8 cellular contexts compared by ENCODE assay signal in genomic region chr14:36553650-36554260, GRCh38. TPM values are rescaled to one million over a fixed set of nuclear protein-coding genes. Genes with fewer than 3 reads are reported as not detected.
DNase-seq lines count a peak whose midpoint lies in the region; ATAC-seq and TF ChIP-seq lines count a peak whose summit lies in the region.

No MANE protein-coding gene starts in this region.

- intact Hi-C loops in Right ventricle myocardium inferior (cut with DNase I) = loop anchor here (2.0 to 10.0 kb wide), 2 partner anchors 389 to 601 kb away; no protein-coding TSS in a partner anchor

- no peak overlapping the region for H2BK5ac ChIP-seq in mesenchymal stem cell (ENCODE audit: low read depth, low read length, poor library complexity, severe bottlenecking)

- no peak overlapping the region for H3K4me3 ChIP-seq in cardiac muscle cell
- H3K4me3 ChIP-seq in choroid plexus epithelial cell (ENCODE audit: low read depth, low read length) = no peak overlapping the region
- H3K4me3 ChIP-seq in mesenchymal stem cell (ENCODE audit: insufficient read depth in 1 of 2, low read depth in 1 of 2, low read length in 2 of 2) = no peak overlapping the region

- no peaks in the 10 kb centered on the region for H3K27me3 Mint-ChIP-seq in effector memory CD8-positive, alpha-beta T cell

- no peak overlapping the region for H2AK5ac ChIP-seq in mesenchymal stem cell (ENCODE audit: low read length, severe bottlenecking)

- no peak overlapping the region for H4K8ac ChIP-seq in mesenchymal stem cell (ENCODE audit: low read length)

- DNase-seq in cardiac muscle cell (ENCODE audit: low read depth in 1 of 2, low spot score in 1 of 2) (peak; percentile 56 to 68), Right ventricle myocardium inferior (ENCODE audit: missing footprints) (no peak), HT-29 (ENCODE audit: low spot score) (peak; percentile 38), NCI-H82 treated with DMSO at 0.1 percent for 48 hours (lab: John Stamatoyannopoulos, UW; ENCODE audit: unreplicated experiment) (peak; percentile 0), choroid plexus epithelial cell (ENCODE audit: low read depth) (peak; percentile 80), mesenchymal stem cell (peak; percentile 49)
- no peak for DNase-seq in effector memory CD8-positive, alpha-beta T cell

- ATAC-seq in Right ventricle myocardium inferior (no peak), HG02642 (IDR thresholded peaks at IDR 0.05; ENCODE audit: poor library complexity, unreplicated experiment) (no peak)
- no peak for ATAC-seq in effector memory CD8-positive, alpha-beta T cell (replicated peaks)

- H3K9me3 ChIP-seq in cardiac muscle cell (ENCODE audit: low read depth) (no peaks in the 10 kb centered on the region), mesenchymal stem cell (ENCODE audit: control insufficient read depth, low read length) (no peaks in the 10 kb centered on the region)

- no peak overlapping the region for H3K4me3 Mint-ChIP-seq in effector memory CD8-positive, alpha-beta T cell

- no peak overlapping the region for H3K23ac ChIP-seq in mesenchymal stem cell (ENCODE audit: low read length in 2 of 2)

- 50% methylated on average over 2 of the region's 4 CpGs for WGBS in mesenchymal stem cell

- H3K4ac ChIP-seq in mesenchymal stem cell (ENCODE audit: low read depth in 1 of 2, low read length in 2 of 2) = no peak overlapping the region

- H3K4me1 ChIP-seq in cardiac muscle cell (ENCODE audit: low read depth) (no peaks in the 10 kb centered on the region), mesenchymal stem cell (ENCODE audit: control insufficient read depth, insufficient read depth, low read depth, low read length) (no peaks in the 10 kb centered on the region)

- no peak overlapping the region for H3K27ac Mint-ChIP-seq in effector memory CD8-positive, alpha-beta T cell

- H2BK15ac ChIP-seq in mesenchymal stem cell (ENCODE audit: low read depth, poor library complexity, severe bottlenecking) = no peak overlapping the region

- no peak overlapping the region for H3K9ac ChIP-seq in mesenchymal stem cell (ENCODE audit: low read length)

- no peak overlapping the region for H3K14ac ChIP-seq in mesenchymal stem cell (ENCODE audit: low read length in 2 of 2)

- no peak overlapping the region for H2AFZ ChIP-seq in mesenchymal stem cell (ENCODE audit: low read depth, low read length)

- no peak overlapping the region for H2BK12ac ChIP-seq in mesenchymal stem cell (ENCODE audit: low read length in 2 of 2)

- peaks cover 0 to 6% of the 10 kb centered on the region in 2 donors for H3K4me1 Mint-ChIP-seq in effector memory CD8-positive, alpha-beta T cell (ENCODE audit: low read depth in 2 of 2)

- TF ChIP-seq CTCF in cardiac muscle cell (IDR thresholded peaks at IDR 0.05; ENCODE audit: low read depth, low read length) = peak; percentile 74
- TF ChIP-seq CTCF in choroid plexus epithelial cell (conservative IDR thresholded peaks at IDR 0.05; ENCODE audit: low read depth, low read length) = peak; percentile 85

- no peaks in the 10 kb centered on the region for H3K36me3 Mint-ChIP-seq in effector memory CD8-positive, alpha-beta T cell (ENCODE audit: insufficient read depth)

- no peak overlapping the region for H3K4me2 ChIP-seq in mesenchymal stem cell (ENCODE audit: low read length, poor library complexity, severe bottlenecking)

- no peak overlapping the region for H4K91ac ChIP-seq in mesenchymal stem cell (ENCODE audit: low read length)

- no peak overlapping the region for H3K18ac ChIP-seq in mesenchymal stem cell (ENCODE audit: low read depth in 1 of 2, low read length in 2 of 2)

- H3K27me3 ChIP-seq in cardiac muscle cell (peaks cover 19% of the 10 kb centered on the region), mesenchymal stem cell (ENCODE audit: control insufficient read depth in 1 of 2, insufficient read depth in 1 of 2, low read length in 2 of 2) (peaks cover 0 to 6% of the 10 kb centered on the region in 2 experiments)

- H3K27ac ChIP-seq in cardiac muscle cell = no peak overlapping the region
- H3K27ac ChIP-seq in mesenchymal stem cell (ENCODE audit: low read length, poor library complexity, severe bottlenecking) = no peak overlapping the region

- H3K79me1 ChIP-seq in mesenchymal stem cell (replicated peaks; ENCODE audit: low read length, poor library complexity, severe bottlenecking) = no peaks in the 10 kb centered on the region

- H3K9me3 Mint-ChIP-seq in effector memory CD8-positive, alpha-beta T cell = no peaks in the 10 kb centered on the region

- H3K36me3 ChIP-seq in cardiac muscle cell (no peaks in the 10 kb centered on the region), mesenchymal stem cell (ENCODE audit: control insufficient read depth in 1 of 2, insufficient read depth in 2 of 2, low read depth in 1 of 2, low read length in 2 of 2) (no peaks in the 10 kb centered on the region)

- H2BK120ac ChIP-seq in mesenchymal stem cell (ENCODE audit: low read depth, low read length) = no peak overlapping the region

RNA-seq across cellular contexts. Expression of gene NKX2-8, which starts 28.7 kb away (rescaled TPM):
- total RNA-seq in cardiac muscle cell (1.1 TPM in 1 of 2 replicates, not detected in the other), Right ventricle myocardium inferior (not detected)
- not detected in 2 replicates for polyA plus RNA-seq in cardiac muscle cell
- not detected in 2 replicates for total RNA-seq in HT-29 (2014; rRNA removed; shearing (Covaris generic))
- not detected for polyA plus RNA-seq in mesenchymal stem cell (2013, experiment 1 of 2)
- not detected for polyA plus RNA-seq in mesenchymal stem cell (2013, experiment 2 of 2)

RNA-seq across cellular contexts. Expression of gene NKX2-1, which starts 33.7 kb away (rescaled TPM):
- total RNA-seq in cardiac muscle cell = not detected in 2 replicates
- polyA plus RNA-seq in cardiac muscle cell = 0.11 TPM in 1 of 2 replicates, not detected in the other
- not detected for total RNA-seq in Right ventricle myocardium inferior
- total RNA-seq in HT-29 (2014; rRNA removed; shearing (Covaris generic)) = not detected in 2 replicates
- polyA plus RNA-seq in mesenchymal stem cell (2013, experiment 1 of 2) = not detected
- polyA plus RNA-seq in mesenchymal stem cell (2013, experiment 2 of 2) = not detected

Comparison
In these comparisons a context has a peak if more than half of its experiments do, and no peak if none do; other contexts are left out.
1. DNase-seq: peak in cardiac muscle cell (2 of 2), HT-29 (single experiment), NCI-H82 treated with DMSO at 0.1 percent for 48 hours (single experiment), choroid plexus epithelial cell (single experiment) and mesenchymal stem cell (single experiment); none in Right ventricle myocardium inferior (single experiment) and effector memory CD8-positive, alpha-beta T cell (0 of 3).